In genomic region chr14:47277703-47278102, GRCh38 we compare ENCODE assay signal across 13 cellular contexts.
DNase-seq lines count a peak whose midpoint lies in the region; ATAC-seq, FAIRE-seq and TF ChIP-seq lines count a peak whose summit lies in the region.
"Had no signal": no experiment of that assay in that cellular context is flagged by ENCODE, and none has a peak within 500 bp of the region (broad histone marks: within the 10 kb centered on the region; RNA-seq: fewer than 3 reads in every experiment).

No MANE protein-coding gene starts in this region.

- FAIRE-seq in endothelial cell of umbilical vein (lab: Jason Lieb, UNC): no peak

- H3K4me1 ChIP-seq in endothelial cell of umbilical vein (ENCODE audit: control insufficient read depth, extremely low read depth, insufficient read depth, low read length): no peaks in the 10 kb centered on the region

- H2AFZ ChIP-seq in endothelial cell of umbilical vein (ENCODE audit: low read depth, low read length): no peak overlapping the region

- no peaks in the 10 kb centered on the region for H3K9me3 ChIP-seq in endothelial cell of umbilical vein (replicated peaks; ENCODE audit: control insufficient read depth, insufficient read depth, low read length)

- in situ Hi-C loops in SK-MEL-5 (cut with HindIII; ENCODE audit: low pct_unique_long_range_greater_than_20kb, low sequenced_read_pairs): no loop called here

- H3K27me3 ChIP-seq in endothelial cell of umbilical vein (ENCODE audit: control insufficient read depth in 2 of 2, insufficient read depth in 2 of 2, low read length in 2 of 2): no peaks in the 10 kb centered on the region

- no peaks in the 10 kb centered on the region for H3K79me2 ChIP-seq in endothelial cell of umbilical vein (ENCODE audit: control insufficient read depth, insufficient read depth, low read length)

- no peaks in the 10 kb centered on the region for H3K36me3 ChIP-seq in endothelial cell of umbilical vein (ENCODE audit: control insufficient read depth in 2 of 2, extremely low read depth in 1 of 2, insufficient read depth in 2 of 2, low read length in 2 of 2)

- no peak overlapping the region for H3K9ac ChIP-seq in endothelial cell of umbilical vein (replicated peaks; ENCODE audit: extremely low read depth, insufficient read depth, low read length)

- H3K4me2 ChIP-seq in endothelial cell of umbilical vein (ENCODE audit: insufficient read depth, low read length): no peak overlapping the region

- H3K4me3 ChIP-seq in endothelial cell of umbilical vein (replicated peaks in 1 of 3; ENCODE audit: insufficient read depth in 1 of 3, low read depth in 1 of 3, low read length in 3 of 3): no peak overlapping the region

- no peak for TF ChIP-seq CTCF in endothelial cell of umbilical vein (IDR thresholded peaks at IDR 0.05; ENCODE audit: extremely low read depth in 1 of 2, insufficient read depth in 1 of 2, low read depth in 1 of 2, low read length in 2 of 2)

- CTCF ChIA-PET in endothelial cell of umbilical vein (lab: Charles Lee): interaction anchor here (0.6 to 3.0 kb wide), 52 partner anchors 8 to 787 kb away, joined by 3 to 59 read pairs (median 4); no protein-coding TSS in a partner anchor

- no TSS peak for BruUV-seq in endothelial cell of umbilical vein (replicated peaks; lab: Mats Ljungman, UMichigan)

- DNase-seq in AML-193 (lab: John Stamatoyannopoulos, UW) (peak; percentile 26 to 43), SK-MEL-5 (ENCODE audit: low read depth, low spot score) (peak; percentile 6), endothelial cell of umbilical vein (ENCODE audit: low read depth, low spot score) (peak; percentile 7), left kidney (ENCODE audit: low read depth, low spot score) (peak; percentile 15), AG08395 (ENCODE audit: low spot score) (no peak), kidney glomerular epithelial cell (lab: John Stamatoyannopoulos, UW) (no peak)
- no peak for DNase-seq in stimulated activated CD4-positive, alpha-beta T cell treated with anti-CD3 and anti-CD28 coated beads, Interleukin-4, amount 100 ng/mL, for 1 hour
- DNase-seq: activated T-cell treated with anti-CD3 and anti-CD28 coated beads for 4 hours, naive B cell, SHP77 treated with DMSO at 0.1 percent for 48 hours had no signal

- POLR2A ChIA-PET in endothelial cell of umbilical vein (lab: Charles Lee): no interaction called here

- H3K9me1 ChIP-seq in endothelial cell of umbilical vein (replicated peaks; ENCODE audit: control insufficient read depth, extremely low read depth, insufficient read depth, low read length): no peaks in the 10 kb centered on the region

- H4K20me1 ChIP-seq in endothelial cell of umbilical vein (replicated peaks; ENCODE audit: control insufficient read depth, extremely low read depth, insufficient read depth, low read length): no peaks in the 10 kb centered on the region

- intact Hi-C loops in endothelial cell of umbilical vein (cut with micrococcal nuclease): loop anchor here (1.0 to 5.0 kb wide), 5 partner anchors 85 to 1025 kb away; no protein-coding TSS in a partner anchor

- TF ChIP-seq POLR2A in endothelial cell of umbilical vein (IDR thresholded peaks at IDR 0.05; ENCODE audit: low read depth, low read length): no peak

- dilution Hi-C loops in endothelial cell of umbilical vein (cut with MboI; ENCODE audit: extremely low pct_ligation_motif_present, low sequenced_read_pairs): no loop called here

- ATAC-seq in HG02973 (IDR thresholded peaks at IDR 0.05; ENCODE audit: unreplicated experiment): no peak
- ATAC-seq: Panc1 had no signal

- H3K27ac ChIP-seq in endothelial cell of umbilical vein (ENCODE audit: insufficient read depth, low read depth, low read length): no peak overlapping the region
- H3K27ac ChIP-seq: 22Rv1 had no signal

TF ChIP-seq in endothelial cell of umbilical vein, 7 proteins besides CTCF, POLR2A, EP300 and RAD21:
- TF ChIP-seq MYC (IDR thresholded peaks at IDR 0.05; ENCODE audit: low read depth, low read length) (no peak), JUN (IDR thresholded peaks at IDR 0.05; ENCODE audit: borderline replicate concordance, insufficient read depth, insufficient read length, low read depth) (no peak), FOS (IDR thresholded peaks at IDR 0.05; ENCODE audit: borderline replicate concordance, insufficient read depth, low read length) (no peak), GATA2 (IDR thresholded peaks at IDR 0.05; ENCODE audit: insufficient read depth, insufficient read length, low read depth, low read length) (no peak), POLR2AphosphoS5 (IDR thresholded peaks at IDR 0.05; ENCODE audit: insufficient read depth, low read depth, low read length) (no peak), MAX (IDR thresholded peaks at IDR 0.05; ENCODE audit: insufficient read depth, insufficient read length) (no peak), EZH2 (IDR thresholded peaks at IDR 0.05; ENCODE audit: borderline replicate concordance, low read depth, low read length, severe bottlenecking) (no peak)
TF ChIP-seq in endothelial cell of umbilical vein: peak in this region for 0.

Comparison
In these comparisons a context has a peak if more than half of its experiments do, and no peak if none do; other contexts are left out.
1. DNase-seq: peak in AML-193 (2 of 2), SK-MEL-5 (single experiment), endothelial cell of umbilical vein (single experiment) and left kidney (single experiment); none in AG08395 (single experiment), kidney glomerular epithelial cell (single experiment) and stimulated activated CD4-positive, alpha-beta T cell treated with anti-CD3 and anti-CD28 coated beads, Interleukin-4, amount 100 ng/mL, for 1 hour (single experiment).